Comparison of ENCODE assay signal across 13 cellular contexts in genomic region chr5:132434391-132434790, GRCh38. TPM values are rescaled to one million over a fixed set of nuclear protein-coding genes. Genes with fewer than 3 reads are reported as not detected.
DNase-seq lines count a peak whose midpoint lies in the region; ATAC-seq and TF ChIP-seq lines count a peak whose summit lies in the region.
"Had no signal": no experiment of that assay in that cellular context is flagged by ENCODE, and none has a peak within 500 bp of the region (broad histone marks: within the 10 kb centered on the region; RNA-seq: fewer than 3 reads in every experiment).

No MANE protein-coding gene starts in this region.

- DNase-seq in heart left ventricle (no peak), right atrium auricular region (ENCODE audit: low spot score) (no peak), upper lobe of right lung (no peak), mucosa of gallbladder (ENCODE audit: low spot score) (no peak), PC-3 (no peak), OCI-LY7 (ENCODE audit: low spot score) (no peak)
- DNase-seq in central memory CD8-positive, alpha-beta T cell (ENCODE audit: low spot score in 2 of 2), result no peak
- DNase-seq: activated effector memory CD4-positive, alpha-beta T cell treated with Interleukin-2 at 50 U/mL for 16 hours; EL; HFFc6; NCI-H146; SIG-M5 had no signal

- H3K4me1 ChIP-seq in heart left ventricle (peaks cover 19 to 100% (median 86%) of the 10 kb centered on the region in 12 donors), right atrium auricular region (peaks cover 0 to 56% of the 10 kb centered on the region in 2 donors), muscle layer of colon (ENCODE audit: insufficient read depth, low read length) (peaks cover 78% of the 10 kb centered on the region), upper lobe of right lung (peaks cover 84% of the 10 kb centered on the region), PC-3 (ENCODE audit: insufficient read depth, low read length) (peaks cover 7% of the 10 kb centered on the region), OCI-LY7 (ENCODE audit: insufficient read depth, low read length, poor library complexity, severe bottlenecking) (peaks cover 56% of the 10 kb centered on the region)

- ATAC-seq in heart left ventricle (no peak), upper lobe of right lung (no peak), PC-3 (no peak)
- no peak for ATAC-seq in central memory CD8-positive, alpha-beta T cell (replicated peaks; ENCODE audit: extremely low read depth, poor library complexity, severe bottlenecking)

- H3K4me2 ChIP-seq in PC-3 (ENCODE audit: low read length) (no peak overlapping the region), OCI-LY7 (ENCODE audit: low read length) (no peak overlapping the region)

- POLR2A ChIA-PET in PC-3 (lab: Charles Lee; ENCODE audit: unreplicated experiment), result no interaction called here
- POLR2A ChIA-PET in OCI-LY7 (lab: Charles Lee), result no interaction called here

- no peak overlapping the region for H3K4me3 Mint-ChIP-seq in central memory CD8-positive, alpha-beta T cell
- H3K4me3 Mint-ChIP-seq: HFFc6 had no signal

- WGBS in heart left ventricle, 4 donors, result 83 to 91% (median 88%) methylated on average over 3 of the region's 3 CpGs

- H4K20me1 ChIP-seq in PC-3 (ENCODE audit: low read length), result no peaks in the 10 kb centered on the region
- no peaks in the 10 kb centered on the region for H4K20me1 ChIP-seq in OCI-LY7 (ENCODE audit: insufficient read depth, low read length)

- H3K9me2 ChIP-seq in PC-3 (replicated peaks; ENCODE audit: low read length), result no peaks in the 10 kb centered on the region
- H3K9me2 ChIP-seq in OCI-LY7 (ENCODE audit: insufficient read depth, low read length), result no peaks in the 10 kb centered on the region

- no peaks in the 10 kb centered on the region for H3K79me2 ChIP-seq in PC-3 (ENCODE audit: low read length)
- H3K79me2 ChIP-seq in OCI-LY7 (ENCODE audit: insufficient read depth, low read depth, low read length), result no peaks in the 10 kb centered on the region

- TF ChIP-seq CTCF in heart left ventricle (IDR thresholded peaks at IDR 0.05) (no peak), right atrium auricular region (IDR thresholded peaks at IDR 0.05) (no peak), upper lobe of right lung (IDR thresholded peaks at IDR 0.05) (no peak), PC-3 (conservative IDR thresholded peaks at IDR 0.05; ENCODE audit: low read depth, low read length) (no peak), OCI-LY7 (conservative IDR thresholded peaks at IDR 0.05; ENCODE audit: low read length) (no peak)

- H3K27me3 ChIP-seq in heart left ventricle, result no peaks in the 10 kb centered on the region
- H3K27me3 ChIP-seq in right atrium auricular region, result no peaks in the 10 kb centered on the region
- H3K27me3 ChIP-seq in muscle layer of colon (ENCODE audit: control insufficient read depth in 1 of 2, insufficient read depth in 2 of 2, low read length in 2 of 2), result no peaks in the 10 kb centered on the region
- H3K27me3 ChIP-seq in upper lobe of right lung, result no peaks in the 10 kb centered on the region
- no peaks in the 10 kb centered on the region for H3K27me3 ChIP-seq in PC-3 (ENCODE audit: low read length)

- H3K27me3 Mint-ChIP-seq in central memory CD8-positive, alpha-beta T cell, result no peaks in the 10 kb centered on the region

- BruUV-seq in PC-3 (replicated peaks; lab: Mats Ljungman, UMichigan) (no TSS peak), OCI-LY7 (replicated peaks; lab: Mats Ljungman, UMichigan) (no TSS peak)

- H3K36me3 Mint-ChIP-seq in central memory CD8-positive, alpha-beta T cell (ENCODE audit: insufficient read depth), result peaks cover 38% of the 10 kb centered on the region

- H3K36me3 ChIP-seq in heart left ventricle, result peaks cover 0 to 14% (median 6%) of the 10 kb centered on the region in 9 donors
- no peaks in the 10 kb centered on the region for H3K36me3 ChIP-seq in right atrium auricular region
- no peaks in the 10 kb centered on the region for H3K36me3 ChIP-seq in muscle layer of colon (ENCODE audit: insufficient read depth, low read length)
- H3K36me3 ChIP-seq in upper lobe of right lung, result no peaks in the 10 kb centered on the region
- H3K36me3 ChIP-seq in PC-3 (ENCODE audit: low read depth, low read length), result no peaks in the 10 kb centered on the region
- peaks cover 6% of the 10 kb centered on the region; the same call in 1 of the 2 replicates for H3K36me3 ChIP-seq in OCI-LY7 (ENCODE audit: insufficient read depth, low read length)

- intact Hi-C loops in heart left ventricle (cut with DNase I), result no loop called here
- intact Hi-C loops in upper lobe of right lung (cut with DNase I), result no loop called here
- intact Hi-C loops in PC-3 (cut with micrococcal nuclease), result no loop called here
- intact Hi-C loops in OCI-LY7 (cut with micrococcal nuclease; ENCODE audit: unreplicated experiment), result no loop called here

- no peak for TF ChIP-seq POLR2A in heart left ventricle (IDR thresholded peaks at IDR 0.05)

- peak overlapping the region in 7 of 12 donors; percentile 9 to 82 (median 42) for H3K27ac ChIP-seq in heart left ventricle
- no peak overlapping the region for H3K27ac ChIP-seq in right atrium auricular region
- H3K27ac ChIP-seq in muscle layer of colon (ENCODE audit: low read depth, low read length), result peak overlapping the region; percentile 61
- peak overlapping the region; percentile 44 for H3K27ac ChIP-seq in upper lobe of right lung
- H3K27ac ChIP-seq in PC-3 (ENCODE audit: low read length), result no peak overlapping the region
- H3K27ac ChIP-seq in OCI-LY7 (ENCODE audit: low read depth, low read length, poor library complexity, severe bottlenecking), result no peak overlapping the region

- H3K4me1 Mint-ChIP-seq in central memory CD8-positive, alpha-beta T cell, result peaks cover 91% of the 10 kb centered on the region

- no peaks in the 10 kb centered on the region for H3F3A ChIP-seq in PC-3 (ENCODE audit: low read length, unreplicated experiment)

- H3K9me3 ChIP-seq in heart left ventricle (no peaks in the 10 kb centered on the region), right atrium auricular region (no peaks in the 10 kb centered on the region), muscle layer of colon (ENCODE audit: low read length) (no peaks in the 10 kb centered on the region), upper lobe of right lung (no peaks in the 10 kb centered on the region), PC-3 (ENCODE audit: low read length) (no peaks in the 10 kb centered on the region), OCI-LY7 (ENCODE audit: low read length) (no peaks in the 10 kb centered on the region)

- CTCF ChIA-PET in PC-3 (lab: Charles Lee), result no interaction called here
- CTCF ChIA-PET in OCI-LY7 (lab: Charles Lee; ENCODE audit: unreplicated experiment), result no interaction called here

- H3K9me3 Mint-ChIP-seq in central memory CD8-positive, alpha-beta T cell, result no peaks in the 10 kb centered on the region
- H3K9me3 Mint-ChIP-seq: HFFc6 had no signal

- H2AFZ ChIP-seq in PC-3 (ENCODE audit: low read length), result no peak overlapping the region
- H2AFZ ChIP-seq in OCI-LY7 (ENCODE audit: low read length), result no peak overlapping the region

- peak overlapping the region; percentile 81 for H3K27ac Mint-ChIP-seq in central memory CD8-positive, alpha-beta T cell (ENCODE audit: low read depth)
- H3K27ac Mint-ChIP-seq: HFFc6 had no signal

- H3K4me3 ChIP-seq in heart left ventricle (no peak overlapping the region), right atrium auricular region (no peak overlapping the region), muscle layer of colon (ENCODE audit: low read depth in 1 of 2, low read length in 2 of 2) (no peak overlapping the region), upper lobe of right lung (no peak overlapping the region), PC-3 (ENCODE audit: low read length) (no peak overlapping the region), OCI-LY7 (ENCODE audit: low read depth, low read length, poor library complexity, severe bottlenecking) (no peak overlapping the region)

- H3K9ac ChIP-seq in muscle layer of colon (ENCODE audit: low read length) (no peak overlapping the region), PC-3 (ENCODE audit: low read length) (no peak overlapping the region)

RNA-seq across cellular contexts. Expression of gene IRF1, which starts 56.2 kb away (rescaled TPM):
- total RNA-seq in heart left ventricle, result 100 to 1,000 TPM in 1 of 9 donors, 10 to 100 TPM in 7, 1 to 10 TPM in 1; 9.2 to 190 (median 18.4) TPM
- 10 to 100 TPM in 1 of 2 donors, 1 to 10 TPM in 1; 7.5 to 12.2 TPM for polyA plus RNA-seq in heart left ventricle
- total RNA-seq in right atrium auricular region, result 10 to 100 TPM; 10.1 to 15.8 TPM
- total RNA-seq in upper lobe of right lung, result 59.5 TPM
- total RNA-seq in mucosa of gallbladder, result 38.3 TPM
- 21.1 and 23.1 TPM in 2 replicates for total RNA-seq in PC-3 (2014; rRNA removed)
- 25.9 and 39.4 TPM in 2 replicates for total RNA-seq in OCI-LY7 (2014; rRNA removed; shearing (Covaris generic))
- total RNA-seq in OCI-LY7 (2022), result 24.8 and 32.3 TPM in 2 replicates

Comparison
In these comparisons a context has a peak if more than half of its experiments do, and no peak if none do; other contexts are left out.
1. H3K27ac ChIP-seq: peak in heart left ventricle (7 of 12), muscle layer of colon (single experiment) and upper lobe of right lung (single experiment); none in right atrium auricular region (0 of 2), PC-3 (single experiment) and OCI-LY7 (single experiment).